8 cellular contexts compared by ENCODE assay signal in the genomic region with DNA sequence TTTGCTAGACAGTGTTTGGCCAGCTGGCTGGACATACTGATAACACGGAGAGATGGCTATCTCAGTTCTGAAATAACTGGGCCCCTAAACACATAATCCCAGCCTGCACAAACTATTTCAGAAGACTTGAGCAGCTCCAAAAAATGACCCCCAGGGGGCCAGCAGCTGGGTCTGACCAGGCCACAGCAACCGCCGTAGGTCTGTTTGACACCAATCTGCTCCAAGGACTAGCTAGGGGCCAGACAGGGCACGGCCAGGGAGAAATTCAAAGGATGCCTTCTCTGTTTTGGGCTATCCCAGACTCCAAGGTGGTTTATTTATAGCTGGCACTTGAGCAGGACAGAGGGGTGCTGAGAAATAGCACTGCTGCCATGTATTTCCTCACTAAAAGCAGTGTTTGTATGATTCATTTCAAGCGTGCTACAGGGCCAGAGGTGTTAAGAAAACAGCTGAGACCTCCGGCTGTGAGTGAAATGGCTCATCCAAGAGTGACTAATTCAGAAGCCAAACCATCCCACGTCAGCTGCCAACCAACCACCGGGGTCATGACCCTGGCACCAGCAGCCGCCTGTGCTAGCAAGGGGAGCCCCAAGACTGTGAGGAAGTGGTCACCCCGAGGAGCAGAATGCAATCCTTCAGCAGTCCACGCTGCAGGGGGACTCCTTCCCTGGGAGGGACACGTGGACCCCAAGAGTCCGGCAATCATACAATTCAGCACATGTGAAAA. TPM values are rescaled to one million over a fixed set of nuclear protein-coding genes. Genes with fewer than 3 reads are reported as not detected.
A peak's percentile ranks its signal among the peaks of the same experiment; 100 is the strongest.
DNase-seq lines count a peak whose midpoint lies in the region; ATAC-seq and TF ChIP-seq lines count a peak whose summit lies in the region.

No MANE protein-coding gene starts in this region.

- H3K36me3 ChIP-seq in BLaER1 treated with 17β-estradiol and CSF1 and Interleukin-3, amounts not matched to agents 10 nM and 100 nM = peaks cover 23 to 85% (median 61%) of the 10 kb centered on the region in 11 experiments; a peak in 21 of 22 replicates
- peaks cover 1% of the 10 kb centered on the region for H3K36me3 ChIP-seq in kidney epithelial cell (ENCODE audit: control insufficient read depth, insufficient read depth, low read length)

- H3K4me3 ChIP-seq in BLaER1 treated with 17β-estradiol and CSF1 and Interleukin-3, amounts not matched to agents 10 nM and 100 nM = peak overlapping the region in 2 of 10 experiments; percentile 25 to 91; a peak in 1 of 20 replicates
- no peak overlapping the region for H3K4me3 ChIP-seq in kidney epithelial cell (ENCODE audit: low read depth, low read length)

- H3K9me3 ChIP-seq in BLaER1 treated with 17β-estradiol and CSF1 and Interleukin-3, amounts not matched to agents 10 nM and 100 nM (replicated peaks in 1 of 11) = no peaks in the 10 kb centered on the region

- ATAC-seq in GM19395 (IDR thresholded peaks at IDR 0.05; ENCODE audit: unreplicated experiment) (peak; percentile 75), HG03571 (IDR thresholded peaks at IDR 0.05; ENCODE audit: unreplicated experiment) (peak; percentile 65)

- H3K27ac ChIP-seq in BLaER1 treated with 17β-estradiol and CSF1 and Interleukin-3, amounts not matched to agents 10 nM and 100 nM = peak overlapping the region in 6 of 11 experiments; percentile 3 to 68 (median 52); a peak in 8 of 22 replicates

- H3K4me2 ChIP-seq in BLaER1 treated with 17β-estradiol and CSF1 and Interleukin-3, amounts not matched to agents 10 nM and 100 nM = peak overlapping the region; percentile 31 to 97 (median 93)

- peak overlapping the region in 3 of 11 experiments; percentile 44 to 45 (median 44); a peak in 8 of 22 replicates for H3K9ac ChIP-seq in BLaER1 treated with 17β-estradiol and CSF1 and Interleukin-3, amounts not matched to agents 10 nM and 100 nM

- DNase-seq in T-helper 22 cell (ENCODE audit: low read depth) (peak; percentile 49), astrocyte of the hippocampus (ENCODE audit: low read depth, low spot score) (peak; percentile 92), kidney epithelial cell (ENCODE audit: low read depth) (peak; percentile 93), NCI-H524 (lab: John Stamatoyannopoulos, UW) (no peak)
- peak; percentile 54 to 67 for DNase-seq in stimulated activated CD4-positive, alpha-beta T cell treated with anti-CD3 and anti-CD28 coated beads, Interleukin-4, amount 100 ng/mL, for 4 hours

- TF ChIP-seq CTCF in kidney epithelial cell (IDR thresholded peaks at IDR 0.05; ENCODE audit: insufficient read depth, low read length, poor library complexity, severe bottlenecking) = peak; percentile 15

- peaks cover 99 to 100% (median 100%) of the 10 kb centered on the region in 11 experiments for H4K20me1 ChIP-seq in BLaER1 treated with 17β-estradiol and CSF1 and Interleukin-3, amounts not matched to agents 10 nM and 100 nM

- no peaks in the 10 kb centered on the region for H3K27me3 ChIP-seq in BLaER1 treated with 17β-estradiol and CSF1 and Interleukin-3, amounts not matched to agents 10 nM and 100 nM
- no peaks in the 10 kb centered on the region for H3K27me3 ChIP-seq in kidney epithelial cell (ENCODE audit: control insufficient read depth, insufficient read depth, low read length)

- peaks cover 87 to 95% (median 90%) of the 10 kb centered on the region in 10 experiments for H3K4me1 ChIP-seq in BLaER1 treated with 17β-estradiol and CSF1 and Interleukin-3, amounts not matched to agents 10 nM and 100 nM

RNA-seq across cellular contexts. Expression of a gene that starts 5.7 kb away (rescaled TPM):
- total RNA-seq in kidney epithelial cell = 41.6 and 43.6 TPM in 2 replicates

RNA-seq across cellular contexts. Expression of a gene that starts 51.6 kb away (rescaled TPM):
- total RNA-seq in kidney epithelial cell = 10.7 and 13.6 TPM in 2 replicates

RNA-seq across cellular contexts. Expression of a gene that starts 52.5 kb away (rescaled TPM):
- 22.3 and 44.8 TPM in 2 replicates for total RNA-seq in kidney epithelial cell

RNA-seq across cellular contexts. Expression of a gene that starts 52.9 kb away (rescaled TPM):
- total RNA-seq in kidney epithelial cell = 135 and 170 TPM in 2 replicates

Comparison
In these comparisons a context has a peak if more than half of its experiments do, and no peak if none do; other contexts are left out.
1. DNase-seq: peak in T-helper 22 cell (single experiment), astrocyte of the hippocampus (single experiment), kidney epithelial cell (single experiment) and stimulated activated CD4-positive, alpha-beta T cell treated with anti-CD3 and anti-CD28 coated beads, Interleukin-4, amount 100 ng/mL, for 4 hours (2 of 2); none in NCI-H524 (0 of 2).